ENCODE assay signal across 12 cellular contexts in the genomic region with DNA sequence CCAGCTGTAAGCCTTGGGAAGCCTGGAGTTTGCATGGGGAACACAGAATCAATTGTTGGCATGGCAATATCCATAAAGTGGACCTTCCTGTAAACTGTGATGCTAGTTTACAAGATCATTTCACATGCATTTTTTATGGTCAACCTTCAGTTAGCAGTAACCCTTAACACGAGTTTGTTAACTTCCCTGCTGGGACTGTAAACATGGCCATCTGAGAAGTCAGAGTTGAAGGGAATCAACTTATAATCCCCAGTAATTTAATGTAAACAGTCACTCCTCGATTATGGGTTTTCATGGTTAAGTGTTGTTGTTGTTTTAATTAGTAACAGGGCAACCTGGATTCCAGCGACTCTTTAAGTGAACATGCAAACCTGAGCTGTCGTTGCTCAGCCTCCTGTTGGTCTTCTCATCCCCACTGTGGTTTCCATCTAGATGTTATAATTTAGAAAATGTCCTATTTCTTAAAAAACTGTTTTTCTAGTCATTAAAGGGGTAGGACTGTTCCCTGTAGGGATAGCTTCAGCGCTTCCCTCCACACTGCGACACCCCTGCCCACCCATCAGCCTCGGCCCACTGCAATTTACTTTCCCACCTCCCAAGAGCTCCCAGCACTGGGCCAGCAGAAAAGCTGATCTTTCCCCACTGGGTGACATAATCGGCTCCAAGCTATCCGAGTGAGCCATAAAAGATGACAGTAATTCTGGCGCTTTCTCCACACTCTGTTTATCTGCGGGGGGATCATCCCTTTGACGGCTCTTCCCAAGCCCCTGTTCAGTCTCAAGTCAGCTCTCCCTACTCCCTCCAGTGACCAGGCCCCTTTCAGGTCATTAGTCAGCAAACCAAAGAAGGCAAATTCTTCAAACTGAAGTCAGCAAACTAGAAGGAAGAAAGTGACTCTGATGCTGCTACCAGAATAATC.
DNase-seq lines count a peak whose midpoint lies in the region; ATAC-seq and TF ChIP-seq lines count a peak whose summit lies in the region.
"Had no signal": no experiment of that assay in that cellular context is flagged by ENCODE, and none has a peak within 500 bp of the region (broad histone marks: within the 10 kb centered on the region; RNA-seq: fewer than 3 reads in every experiment).

No MANE protein-coding gene starts in this region.

- 55 to 67% methylated on average over 12 of the region's 12 CpGs for whole genome bisulfite sequencing in sigmoid colon, 2 donors

- DNase-seq in EL (peak; percentile 82), fibroblast of villous mesenchyme (ENCODE audit: low read depth) (peak; percentile 99), sigmoid colon (peak; percentile 82), NCI-H510A (lab: John Stamatoyannopoulos, UW) (no peak), DMS 273 (lab: John Stamatoyannopoulos, UW; ENCODE audit: unreplicated experiment) (no peak), GM19240 (ENCODE audit: insufficient read length, low spot score) (no peak)
- DNase-seq: DMS53; effector CD4-positive, alpha-beta T cell; midbrain; OCI-M1 had no signal

- H3K9me3 ChIP-seq in sigmoid colon = no peaks in the 10 kb centered on the region

- H3K4me3 ChIP-seq in fibroblast of villous mesenchyme (ENCODE audit: low read depth, low read length) (no peak overlapping the region), sigmoid colon (no peak overlapping the region)

- TF ChIP-seq CTCF in fibroblast of villous mesenchyme (IDR thresholded peaks at IDR 0.05; ENCODE audit: insufficient read depth, low read depth, low read length) = no peak
- no peak for TF ChIP-seq CTCF in sigmoid colon (IDR thresholded peaks at IDR 0.05)

- H3K27me3 ChIP-seq in sigmoid colon = no peaks in the 10 kb centered on the region

- ATAC-seq in SK-N-SH treated with all-trans-retinoic acid at 6 μM for 48 hours (peak; percentile 70), GM19467 (IDR thresholded peaks at IDR 0.05; ENCODE audit: unreplicated experiment) (no peak)

- H3K4me1 ChIP-seq in sigmoid colon = peaks cover 0 to 77% (median 65%) of the 10 kb centered on the region in 4 donors

- H3K36me3 ChIP-seq in sigmoid colon = peaks cover 0 to 24% (median 7%) of the 10 kb centered on the region in 4 donors

- peak overlapping the region; percentile 72 to 86 (median 79) for H3K27ac ChIP-seq in sigmoid colon

- TF ChIP-seq POLR2A in sigmoid colon (IDR thresholded peaks at IDR 0.05) = no peak

- peak in 1 of 4 donors; percentile 23 for TF ChIP-seq EP300 in sigmoid colon (IDR thresholded peaks at IDR 0.05)

- intact Hi-C loops in sigmoid colon (cut with DNase I) = no loop called here

TF ChIP-seq in SK-N-SH treated with all-trans-retinoic acid at 6 μM for 48 hours, 23 proteins besides CTCF, POLR2A, EP300 and RAD21:
- TF ChIP-seq ARNTL (CRISPR knock-in tag; IDR thresholded peaks at IDR 0.05; ENCODE audit: borderline replicate concordance, low read depth) (no peak), PATZ1 (CRISPR knock-in tag; IDR thresholded peaks at IDR 0.05; ENCODE audit: borderline replicate concordance) (no peak)
- TF ChIP-seq, protein P1, sequence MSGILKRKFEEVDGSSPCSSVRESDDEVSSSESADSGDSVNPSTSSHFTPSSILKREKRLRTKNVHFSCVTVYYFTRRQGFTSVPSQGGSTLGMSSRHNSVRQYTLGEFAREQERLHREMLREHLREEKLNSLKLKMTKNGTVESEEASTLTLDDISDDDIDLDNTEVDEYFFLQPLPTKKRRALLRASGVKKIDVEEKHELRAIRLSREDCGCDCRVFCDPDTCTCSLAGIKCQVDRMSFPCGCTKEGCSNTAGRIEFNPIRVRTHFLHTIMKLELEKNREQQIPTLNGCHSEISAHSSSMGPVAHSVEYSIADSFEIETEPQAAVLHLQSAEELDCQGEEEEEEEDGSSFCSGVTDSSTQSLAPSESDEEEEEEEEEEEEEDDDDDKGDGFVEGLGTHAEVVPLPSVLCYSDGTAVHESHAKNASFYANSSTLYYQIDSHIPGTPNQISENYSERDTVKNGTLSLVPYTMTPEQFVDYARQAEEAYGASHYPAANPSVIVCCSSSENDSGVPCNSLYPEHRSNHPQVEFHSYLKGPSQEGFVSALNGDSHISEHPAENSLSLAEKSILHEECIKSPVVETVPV (CRISPR knock-in tag; IDR thresholded peaks at IDR 0.05) = no peak

Comparison
In these comparisons a context has a peak if more than half of its experiments do, and no peak if none do; other contexts are left out.
1. DNase-seq: peak in EL (single experiment), fibroblast of villous mesenchyme (single experiment) and sigmoid colon (single experiment); none in NCI-H510A (single experiment), DMS 273 (single experiment) and GM19240 (single experiment).